In the genomic region with DNA sequence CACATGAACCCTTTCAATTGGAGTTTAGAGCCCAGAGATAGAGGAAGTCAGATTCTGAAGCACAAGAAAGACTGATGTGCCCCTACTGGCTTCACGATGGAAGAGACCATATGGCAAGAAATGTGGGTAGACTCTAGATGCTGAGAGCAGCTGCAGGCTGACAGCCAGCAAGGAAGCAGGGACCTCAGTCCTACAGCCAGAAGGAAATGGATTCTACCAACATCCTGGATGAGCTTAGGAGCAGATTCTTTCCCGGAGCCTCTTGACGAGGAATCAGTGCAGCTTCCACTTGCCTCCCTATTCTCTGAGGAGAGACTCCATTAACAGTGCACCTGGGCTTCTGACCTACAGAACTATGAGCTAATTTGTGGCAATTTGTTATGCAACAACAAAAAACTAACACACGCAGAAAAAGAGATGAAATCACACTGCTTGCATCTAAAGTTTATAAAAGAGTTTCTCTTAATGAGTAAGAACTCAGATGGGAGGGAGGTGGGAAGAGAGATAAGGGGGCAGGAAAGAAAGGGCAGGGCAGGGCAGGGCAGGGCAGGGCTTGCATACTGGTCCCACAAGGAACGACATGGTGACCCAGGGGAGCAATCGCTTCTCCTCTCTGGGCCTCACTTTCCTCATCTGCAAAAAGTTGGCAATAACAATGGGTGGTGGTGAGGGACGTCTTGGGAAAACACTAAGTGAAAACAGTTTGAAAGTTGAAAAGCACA, we compare ENCODE assay signal across 10 cellular contexts.
A peak's percentile ranks its signal among the peaks of the same experiment; 100 is the strongest.
DNase-seq lines count a peak whose midpoint lies in the region; ATAC-seq and TF ChIP-seq lines count a peak whose summit lies in the region.
"Had no signal": no experiment of that assay in that cellular context is flagged by ENCODE, and none has a peak within 500 bp of the region (broad histone marks: within the 10 kb centered on the region; RNA-seq: fewer than 3 reads in every experiment).

No MANE protein-coding gene starts in this region.

- H3K27ac Mint-ChIP-seq in naive thymus-derived CD8-positive, alpha-beta T cell, result peak overlapping the region; percentile 32 to 95 (median 84)

- no peaks in the 10 kb centered on the region for H4K20me1 ChIP-seq in DND-41 (ENCODE audit: insufficient read depth, low read length)

- peaks cover 5 to 68% (median 21%) of the 10 kb centered on the region in 3 donors for H3K36me3 Mint-ChIP-seq in naive thymus-derived CD8-positive, alpha-beta T cell

- TF ChIP-seq CTCF in DND-41 (IDR thresholded peaks at IDR 0.05; ENCODE audit: borderline replicate concordance, extremely low read depth, low read length, poor library complexity, severe bottlenecking) (no peak), ascending aorta (IDR thresholded peaks at IDR 0.05) (no peak)

- peaks cover 43 to 86% (median 70%) of the 10 kb centered on the region in 4 donors for H3K4me1 Mint-ChIP-seq in naive thymus-derived CD8-positive, alpha-beta T cell

- H2AFZ ChIP-seq in DND-41 (ENCODE audit: low read depth, low read length), result no peak overlapping the region

- ATAC-seq in DND-41 (ENCODE audit: insufficient read depth, low read depth) (peak; percentile 71; the same call in 2 of the 3 replicates), GM19455 (IDR thresholded peaks at IDR 0.05; ENCODE audit: unreplicated experiment) (no peak)
- peak; percentile 41 to 73 for ATAC-seq in naive thymus-derived CD8-positive, alpha-beta T cell

- intact Hi-C loops in ascending aorta (cut with DNase I), result no loop called here

- H3K9me3 ChIP-seq in DND-41 (ENCODE audit: insufficient read depth, low read length, severe bottlenecking), result no peaks in the 10 kb centered on the region
- H3K9me3 ChIP-seq in ascending aorta, result no peaks in the 10 kb centered on the region

- H3K36me3 ChIP-seq in DND-41 (ENCODE audit: insufficient read depth, low read length), result no peaks in the 10 kb centered on the region
- H3K36me3 ChIP-seq in ascending aorta, result no peaks in the 10 kb centered on the region

- no peak overlapping the region for H3K9ac ChIP-seq in DND-41 (ENCODE audit: low read depth, low read length)

- POLR2A ChIA-PET in naive thymus-derived CD8-positive, alpha-beta T cell (lab: Charles Lee), result interaction anchor here (2.0 kb wide), 1 partner anchor 12 kb away, joined by 10 read pairs; no protein-coding TSS in a partner anchor

- H3K9me3 Mint-ChIP-seq in naive thymus-derived CD8-positive, alpha-beta T cell, result no peaks in the 10 kb centered on the region

- no peak overlapping the region for H3K27ac ChIP-seq in DND-41 (ENCODE audit: low read length)
- peak overlapping the region; percentile 52 to 66 for H3K27ac ChIP-seq in ascending aorta
- H3K27ac ChIP-seq: RWPE1, skin epidermis had no signal

- no peak overlapping the region for H3K4me2 ChIP-seq in DND-41 (ENCODE audit: insufficient read depth, low read length)

- H3K4me1 ChIP-seq in DND-41 (ENCODE audit: insufficient read depth, low read length) (no peaks in the 10 kb centered on the region), ascending aorta (peaks cover 0 to 22% of the 10 kb centered on the region in 2 donors)

- no peaks in the 10 kb centered on the region for H3K27me3 ChIP-seq in DND-41 (ENCODE audit: insufficient read depth, low read length, poor library complexity)
- no peaks in the 10 kb centered on the region for H3K27me3 ChIP-seq in ascending aorta

- DNase-seq in DND-41 (no peak), LHCN-M2 (ENCODE audit: low read depth) (peak; percentile 38), ascending aorta (ENCODE audit: low spot score in 2 of 2) (no peak), DMS114 treated with DMSO at 0.1 percent for 48 hours (lab: John Stamatoyannopoulos, UW; ENCODE audit: unreplicated experiment) (no peak), NCI-H526 (lab: John Stamatoyannopoulos, UW) (no peak)
- peak in 2 of 10 donors; percentile 24 to 27 for DNase-seq in naive thymus-derived CD8-positive, alpha-beta T cell
- DNase-seq: kidney glomerular epithelial cell had no signal

- no peaks in the 10 kb centered on the region for H3K79me2 ChIP-seq in DND-41 (ENCODE audit: insufficient read depth, low read length)

- H3K4me3 ChIP-seq in DND-41 (ENCODE audit: low read depth in 1 of 2, low read length in 2 of 2) (no peak overlapping the region), ascending aorta (no peak overlapping the region)
- H3K4me3 ChIP-seq: skin epidermis had no signal

- H3K4me3 Mint-ChIP-seq in naive thymus-derived CD8-positive, alpha-beta T cell, result peak overlapping the region in 5 of 10 donors; percentile 5 to 49 (median 29)

- no peaks in the 10 kb centered on the region for H3K27me3 Mint-ChIP-seq in naive thymus-derived CD8-positive, alpha-beta T cell
